8 cellular contexts compared by ENCODE assay signal in genomic region chr5:1827410-1828397, GRCh38. TPM values are rescaled to one million over a fixed set of nuclear protein-coding genes. Genes with fewer than 3 reads are reported as not detected.
DNase-seq lines count a peak whose midpoint lies in the region; ATAC-seq and TF ChIP-seq lines count a peak whose summit lies in the region.
"Had no signal": no experiment of that assay in that cellular context is flagged by ENCODE, and none has a peak within 500 bp of the region (broad histone marks: within the 10 kb centered on the region; RNA-seq: fewer than 3 reads in every experiment).

No MANE protein-coding gene starts in this region.

- H3K4me1 ChIP-seq in osteoblast (ENCODE audit: insufficient read depth, low read length) (no peaks in the 10 kb centered on the region), gastrocnemius medialis (no peaks in the 10 kb centered on the region)

- H3K79me2 ChIP-seq in osteoblast (ENCODE audit: insufficient read depth, low read length), result no peaks in the 10 kb centered on the region
- H3K79me2 ChIP-seq: hepatocyte had no signal

- no peaks in the 10 kb centered on the region for H4K20me1 ChIP-seq in osteoblast (ENCODE audit: insufficient read depth, low read length)

- no peak for TF ChIP-seq EP300 in Ishikawa (IDR thresholded peaks at IDR 0.05; ENCODE audit: borderline replicate concordance)

- no peaks in the 10 kb centered on the region for H3K9me3 ChIP-seq in osteoblast (ENCODE audit: low read depth, low read length)
- no peaks in the 10 kb centered on the region for H3K9me3 ChIP-seq in gastrocnemius medialis

- ATAC-seq in GM19328 (IDR thresholded peaks at IDR 0.05; ENCODE audit: unreplicated experiment) (peak; percentile 56), gastrocnemius medialis (no peak), GM18867 (IDR thresholded peaks at IDR 0.05; ENCODE audit: unreplicated experiment) (no peak), GM21381 (IDR thresholded peaks at IDR 0.05; ENCODE audit: unreplicated experiment) (no peak)

- intact Hi-C loops in gastrocnemius medialis (cut with DNase I; ENCODE audit: low total_unique reads), result no loop called here

- TF ChIP-seq RAD21 in Ishikawa (IDR thresholded peaks at IDR 0.05; ENCODE audit: low read depth), result no peak

- TF ChIP-seq POLR2A in gastrocnemius medialis (IDR thresholded peaks at IDR 0.05), result no peak

- DNase-seq in coronary artery (ENCODE audit: low spot score) (peak; percentile 66), osteoblast (ENCODE audit: insufficient read length, low spot score, missing footprints) (peak; percentile 60), gastrocnemius medialis (no peak)

- no peak overlapping the region for H3K4me2 ChIP-seq in osteoblast (ENCODE audit: insufficient read depth, low read length)
- H3K4me2 ChIP-seq: hepatocyte had no signal

- H3K27ac ChIP-seq in coronary artery, result no peak overlapping the region
- no peak overlapping the region for H3K27ac ChIP-seq in osteoblast (ENCODE audit: low read depth, low read length)
- H3K27ac ChIP-seq in gastrocnemius medialis, result no peak overlapping the region
- H3K27ac ChIP-seq: hepatocyte had no signal

- TF ChIP-seq CTCF in coronary artery (IDR thresholded peaks at IDR 0.05), result no peak
- no peak for TF ChIP-seq CTCF in osteoblast (IDR thresholded peaks at IDR 0.05; ENCODE audit: extremely low read depth, low read depth, low read length)
- TF ChIP-seq CTCF in gastrocnemius medialis (IDR thresholded peaks at IDR 0.05 in 4 of 5, conservative IDR thresholded peaks at IDR 0.05 in 1 of 5), result no peak

- H3K27me3 ChIP-seq in osteoblast (ENCODE audit: insufficient read depth, low read length) (peaks cover 16% of the 10 kb centered on the region), gastrocnemius medialis (no peaks in the 10 kb centered on the region)
- H3K27me3 ChIP-seq: hepatocyte had no signal

- H3K36me3 ChIP-seq in osteoblast (ENCODE audit: insufficient read depth, low read length), result peaks cover under 1% of the 10 kb centered on the region
- peaks cover 0 to 8% of the 10 kb centered on the region in 2 donors for H3K36me3 ChIP-seq in gastrocnemius medialis

- no peak overlapping the region for H3K4me3 ChIP-seq in coronary artery
- no peak overlapping the region for H3K4me3 ChIP-seq in osteoblast (ENCODE audit: insufficient read depth, low read length)
- H3K4me3 ChIP-seq in gastrocnemius medialis, result no peak overlapping the region
- H3K4me3 ChIP-seq: hepatocyte had no signal

- in situ Hi-C loops in gastrocnemius medialis (cut with MboI; ENCODE audit: low sequenced_read_pairs in 4 of 4), result no loop called here

- H2AFZ ChIP-seq in osteoblast (ENCODE audit: low read length), result no peak overlapping the region
- H2AFZ ChIP-seq: hepatocyte had no signal

TF ChIP-seq in Ishikawa, 13 proteins besides CTCF, POLR2A, EP300 and RAD21:
- TF ChIP-seq MAX (IDR thresholded peaks at IDR 0.05) (peak; percentile 60), TCF12 (IDR thresholded peaks at IDR 0.05; ENCODE audit: low read depth) (no peak), ZBTB7A (IDR thresholded peaks at IDR 0.05; ENCODE audit: low read depth) (peak; percentile 39), YY1 (IDR thresholded peaks at IDR 0.05; ENCODE audit: low read depth) (no peak)

RNA-seq across cellular contexts. Expression of gene NDUFS6, which starts 26.5 kb away (rescaled TPM):
- total RNA-seq in osteoblast (19.2 and 23.9 TPM in 2 replicates), gastrocnemius medialis (100 to 1,000 TPM in 3 of 4 donors, 10 to 100 TPM in 1; 70.8 to 135 (median 106) TPM)

RNA-seq across cellular contexts. Expression of gene MRPL36, which starts 28.1 kb away (rescaled TPM):
- total RNA-seq in osteoblast (35.1 and 35.7 TPM in 2 replicates), gastrocnemius medialis (100 to 1,000 TPM in 1 of 4 donors, 10 to 100 TPM in 3; 67.8 to 106 (median 75.3) TPM)

RNA-seq across cellular contexts. Expression of gene IRX4, which starts 55.0 kb away (rescaled TPM):
- not detected in 2 replicates for total RNA-seq in osteoblast
- total RNA-seq in gastrocnemius medialis, result 1 to 10 TPM in 1 of 4 donors, under 1 TPM in 1, not detected in 2; 0.78 to 1.7 TPM
- total RNA-seq: hepatocyte had no signal

Comparison
In these comparisons a context has a peak if more than half of its experiments do, and no peak if none do; other contexts are left out.
1. DNase-seq: peak in coronary artery (single experiment) and osteoblast (single experiment); none in gastrocnemius medialis (0 of 2).